In the genomic region with DNA sequence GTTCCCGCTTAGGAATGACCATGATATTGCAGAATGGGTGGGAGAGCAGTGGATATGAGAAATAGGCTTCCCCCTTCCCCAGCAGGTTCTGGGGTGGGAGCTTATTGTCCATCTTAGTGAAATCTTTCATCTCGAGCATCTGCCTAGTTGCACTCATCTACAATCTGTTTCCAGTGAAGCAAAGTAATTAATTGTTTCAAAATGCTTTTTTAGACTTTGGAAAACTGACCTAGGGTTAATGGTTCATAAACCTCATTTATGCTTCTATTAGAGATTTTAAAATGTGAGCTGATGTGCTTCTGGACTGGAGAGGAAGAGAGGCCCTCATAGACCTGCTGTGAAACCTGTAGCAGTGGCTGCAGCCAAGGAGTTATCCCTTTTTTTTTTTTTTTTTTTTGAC, we compare ENCODE assay signal across 33 cellular contexts.
DNase-seq lines count a peak whose midpoint lies in the region; ATAC-seq and TF ChIP-seq lines count a peak whose summit lies in the region.
"Had no signal": no experiment of that assay in that cellular context is flagged by ENCODE, and none has a peak within 500 bp of the region (broad histone marks: within the 10 kb centered on the region; RNA-seq: fewer than 3 reads in every experiment).

No MANE protein-coding gene starts in this region.

- ATAC-seq in SK-N-SH treated with all-trans-retinoic acid at 6 μM for 48 hours (no peak), GM23338 (no peak)
- ATAC-seq: A549; CD8-positive, alpha-beta T cell had no signal

- no peaks in the 10 kb centered on the region for H3K9me3 ChIP-seq in SK-N-SH
- H3K9me3 ChIP-seq: BE2C, BLaER1, Caco-2 had no signal

- peaks cover 13% of the 10 kb centered on the region for H3K9me3 Mint-ChIP-seq in GM23338
- H3K9me3 Mint-ChIP-seq: CD4-positive, alpha-beta T cell; CD8-positive, alpha-beta T cell had no signal

- H3K27me3 ChIP-seq in SK-N-SH (ENCODE audit: insufficient read depth) (no peaks in the 10 kb centered on the region), GM23338 (ENCODE audit: insufficient read depth) (no peaks in the 10 kb centered on the region)
- H3K27me3 ChIP-seq: BE2C; BLaER1; BLaER1 treated with 17β-estradiol and CSF1 and Interleukin-3, amounts not matched to agents 10 nM and 100 nM had no signal

- H4K20me1 ChIP-seq in SK-N-SH (ENCODE audit: insufficient read depth) = no peaks in the 10 kb centered on the region
- H4K20me1 ChIP-seq in GM23338 (replicated peaks; ENCODE audit: insufficient read depth) = no peaks in the 10 kb centered on the region
- H4K20me1 ChIP-seq: BLaER1; BLaER1 treated with 17β-estradiol and CSF1 and Interleukin-3, amounts not matched to agents 10 nM and 100 nM had no signal

- H3K4me1 ChIP-seq in SK-N-SH (ENCODE audit: control insufficient read depth in 1 of 2, insufficient read depth in 2 of 2, low read depth in 1 of 2, low read length in 1 of 2) (peaks cover 0 to 17% of the 10 kb centered on the region in 2 experiments; a peak in 3 of 4 replicates), GM23338 (ENCODE audit: insufficient read depth) (no peaks in the 10 kb centered on the region)
- H3K4me1 ChIP-seq: A549; BE2C; BLaER1; BLaER1 treated with 17β-estradiol and CSF1 and Interleukin-3, amounts not matched to agents 10 nM and 100 nM; Caco-2 had no signal

- TF ChIP-seq CTCF in SK-N-SH (IDR thresholded peaks at IDR 0.05) = no peak
- no peak for TF ChIP-seq CTCF in GM23338 (conservative IDR thresholded peaks at IDR 0.05; ENCODE audit: low read depth in 2 of 2)

- H3F3A ChIP-seq in SK-N-SH (replicated peaks; ENCODE audit: insufficient read depth) = no peaks in the 10 kb centered on the region
- no peaks in the 10 kb centered on the region for H3F3A ChIP-seq in GM23338 (replicated peaks; ENCODE audit: low read depth)

- H3K4me2 ChIP-seq in SK-N-SH (no peak overlapping the region), GM23338 (no peak overlapping the region)
- H3K4me2 ChIP-seq: A549; BLaER1; BLaER1 treated with 17β-estradiol and CSF1 and Interleukin-3, amounts not matched to agents 10 nM and 100 nM had no signal

- POLR2A ChIA-PET in SK-N-SH (lab: Yijun Ruan, JAX) = interaction anchor here (0.6 to 1.2 kb wide), 6 partner anchors 69 to 275 kb away, joined by 3 to 5 read pairs (median 4); no protein-coding TSS in a partner anchor

- H3K4me1 Mint-ChIP-seq in GM23338 = no peaks in the 10 kb centered on the region; the same call in 1 of the 3 replicates
- H3K4me1 Mint-ChIP-seq: B cell; CD14-positive monocyte; CD4-positive, alpha-beta memory T cell; CD4-positive, CD25-positive, alpha-beta regulatory T cell; CD8-positive, alpha-beta memory T cell had no signal

- no peak overlapping the region for H3K4me3 Mint-ChIP-seq in GM23338
- H3K4me3 Mint-ChIP-seq: B cell; CD14-positive monocyte; CD4-positive, alpha-beta memory T cell; CD4-positive, alpha-beta T cell; CD4-positive, CD25-positive, alpha-beta regulatory T cell; CD8-positive, alpha-beta memory T cell; CD8-positive, alpha-beta T cell had no signal

- H3K79me2 ChIP-seq in SK-N-SH (ENCODE audit: insufficient read depth) = no peaks in the 10 kb centered on the region
- H3K79me2 ChIP-seq in GM23338 (replicated peaks; ENCODE audit: insufficient read depth) = no peaks in the 10 kb centered on the region

- CTCF ChIA-PET in SK-N-SH (lab: Yijun Ruan, JAX) = interaction anchor here (0.7 to 1.1 kb wide), 5 partner anchors 24 to 252 kb away, joined by 3 read pairs; no protein-coding TSS in a partner anchor

- no peak overlapping the region for H3K9ac ChIP-seq in SK-N-SH
- H3K9ac ChIP-seq: BLaER1; BLaER1 treated with 17β-estradiol and CSF1 and Interleukin-3, amounts not matched to agents 10 nM and 100 nM had no signal

- H3K27ac Mint-ChIP-seq in GM23338 = no peak overlapping the region
- H3K27ac Mint-ChIP-seq: B cell; CD4-positive, alpha-beta memory T cell; CD4-positive, alpha-beta T cell; CD4-positive, CD25-positive, alpha-beta regulatory T cell; CD8-positive, alpha-beta T cell had no signal

- WGBS in SK-N-SH (ENCODE audit: low lambda C conversion rate) = 51% methylated on average over 2 of the region's 2 CpGs

- no peaks in the 10 kb centered on the region for H3K27me3 Mint-ChIP-seq in GM23338 (ENCODE audit: insufficient read depth, low read depth, poor library complexity)

- peak; percentile 8 for DNase-seq in NCI-H2171 treated with DMSO at 0.1 percent for 48 hours (lab: John Stamatoyannopoulos, UW)
- no peak for DNase-seq in NCI-H2171 (lab: John Stamatoyannopoulos, UW)
- peak; percentile 48 for DNase-seq in SK-N-SH
- DNase-seq in stimulated activated naive CD4-positive, alpha-beta T cell treated with Interleukin-2 at 50 U/mL for 16 hours (lab: John Stamatoyannopoulos, UW) = no peak
- no peak for DNase-seq in GM23338 (ENCODE audit: low spot score)
- DNase-seq: 8988T; ACHN; AML-193; BE2C; C1 segment of cervical spinal cord; Caco-2; Calu3; CD4-positive, alpha-beta memory T cell; CD4-positive, alpha-beta T cell; CD4-positive, CD25-positive, alpha-beta regulatory T cell; CD8-positive, alpha-beta memory T cell; CD8-positive, alpha-beta T cell; COR-L47; DMS 273 treated with DMSO at 0.1 percent for 48 hours; DMS153; DMS53; DMS79; DMS79 treated with DMSO at 0.1 percent for 48 hours; DND-41; EL had no signal

- peaks cover 8% of the 10 kb centered on the region; the same call in 2 of the 3 replicates for H3K36me3 Mint-ChIP-seq in GM23338 (ENCODE audit: low read depth)
- H3K36me3 Mint-ChIP-seq: CD14-positive monocyte; CD4-positive, alpha-beta memory T cell; CD4-positive, CD25-positive, alpha-beta regulatory T cell; CD8-positive, alpha-beta memory T cell; CD8-positive, alpha-beta T cell had no signal

- H3K9me2 ChIP-seq in SK-N-SH (no peaks in the 10 kb centered on the region), GM23338 (ENCODE audit: insufficient read depth) (0 out of 2 replicates have a peak, but pooled peaks cover 10% of the 10 kb centered on the region)

- TF ChIP-seq EP300 in SK-N-SH (IDR thresholded peaks at IDR 0.05; ENCODE audit: borderline replicate concordance in 1 of 2, low read depth in 1 of 2, low read length in 1 of 2) = peak in 1 of 2 experiments; percentile 92; a peak in 2 of 4 replicates

- H3K36me3 ChIP-seq in SK-N-SH (replicated peaks in 1 of 2; ENCODE audit: control insufficient read depth in 1 of 2, insufficient read depth in 2 of 2, low read length in 1 of 2) (no peaks in the 10 kb centered on the region), GM23338 (ENCODE audit: insufficient read depth) (no peaks in the 10 kb centered on the region; the same call in 1 of the 2 replicates)
- H3K36me3 ChIP-seq: BE2C; BLaER1; BLaER1 treated with 17β-estradiol and CSF1 and Interleukin-3, amounts not matched to agents 10 nM and 100 nM had no signal

- H2AFZ ChIP-seq in SK-N-SH (ENCODE audit: low read depth) (no peak overlapping the region), GM23338 (no peak overlapping the region)

- peak; percentile 24; the same call in 1 of the 2 replicates for TF ChIP-seq RAD21 in SK-N-SH (IDR thresholded peaks at IDR 0.05; ENCODE audit: low read length)

- H3K4me3 ChIP-seq in SK-N-SH (ENCODE audit: low read depth in 2 of 2, low read length in 1 of 2) (no peak overlapping the region), GM23338 (no peak overlapping the region)
- H3K4me3 ChIP-seq: A549; BLaER1; BLaER1 treated with 17β-estradiol and CSF1 and Interleukin-3, amounts not matched to agents 10 nM and 100 nM had no signal

- H3K27ac ChIP-seq in SK-N-SH (ENCODE audit: low read depth in 2 of 2, low read length in 1 of 2) (peak overlapping the region in 1 of 2 experiments; percentile 97; a peak in 2 of 4 replicates), GM23338 (ENCODE audit: low read depth) (no peak overlapping the region)
- H3K27ac ChIP-seq: 22Rv1; A549; BLaER1; BLaER1 treated with 17β-estradiol and CSF1 and Interleukin-3, amounts not matched to agents 10 nM and 100 nM; C4-2B had no signal

TF ChIP-seq in SK-N-SH, 30 proteins besides CTCF, POLR2A, EP300 and RAD21:
- TF ChIP-seq TEAD4 (IDR thresholded peaks at IDR 0.05; ENCODE audit: borderline replicate concordance, insufficient read depth) (no peak), CHD2 (IDR thresholded peaks at IDR 0.05; ENCODE audit: low read length, partially characterized antibody) (peak; percentile 70), GATA2 (CRISPR knock-in tag; IDR thresholded peaks at IDR 0.05) (peak; percentile 48), RCOR1 (IDR thresholded peaks at IDR 0.05; ENCODE audit: low read length) (peak; percentile 43; the same call in 1 of the 2 replicates)

TF ChIP-seq in GM23338, 12 proteins besides CTCF, POLR2A, EP300 and RAD21:
- TF ChIP-seq EZH2 (IDR thresholded peaks at IDR 0.05; ENCODE audit: low read depth, unreplicated experiment) (no peak), POLR2AphosphoS5 (IDR thresholded peaks at IDR 0.05; ENCODE audit: low read depth) (no peak), NANOG (IDR thresholded peaks at IDR 0.05; ENCODE audit: borderline replicate concordance) (no peak), STAT1 (IDR thresholded peaks at IDR 0.05; ENCODE audit: unreplicated experiment) (no peak), CREB1 (CRISPR knock-in tag; IDR thresholded peaks at IDR 0.05; ENCODE audit: low read depth) (no peak)
TF ChIP-seq in GM23338: peak in this region for 0.

Comparison
In these comparisons a context has a peak if more than half of its experiments do, and no peak if none do; other contexts are left out.
1. DNase-seq: peak in NCI-H2171 treated with DMSO at 0.1 percent for 48 hours (single experiment) and SK-N-SH (single experiment); none in NCI-H2171 (single experiment), stimulated activated naive CD4-positive, alpha-beta T cell treated with Interleukin-2 at 50 U/mL for 16 hours (single experiment) and GM23338 (single experiment).